Comparison of ENCODE assay signal across 16 cellular contexts in the genomic region with DNA sequence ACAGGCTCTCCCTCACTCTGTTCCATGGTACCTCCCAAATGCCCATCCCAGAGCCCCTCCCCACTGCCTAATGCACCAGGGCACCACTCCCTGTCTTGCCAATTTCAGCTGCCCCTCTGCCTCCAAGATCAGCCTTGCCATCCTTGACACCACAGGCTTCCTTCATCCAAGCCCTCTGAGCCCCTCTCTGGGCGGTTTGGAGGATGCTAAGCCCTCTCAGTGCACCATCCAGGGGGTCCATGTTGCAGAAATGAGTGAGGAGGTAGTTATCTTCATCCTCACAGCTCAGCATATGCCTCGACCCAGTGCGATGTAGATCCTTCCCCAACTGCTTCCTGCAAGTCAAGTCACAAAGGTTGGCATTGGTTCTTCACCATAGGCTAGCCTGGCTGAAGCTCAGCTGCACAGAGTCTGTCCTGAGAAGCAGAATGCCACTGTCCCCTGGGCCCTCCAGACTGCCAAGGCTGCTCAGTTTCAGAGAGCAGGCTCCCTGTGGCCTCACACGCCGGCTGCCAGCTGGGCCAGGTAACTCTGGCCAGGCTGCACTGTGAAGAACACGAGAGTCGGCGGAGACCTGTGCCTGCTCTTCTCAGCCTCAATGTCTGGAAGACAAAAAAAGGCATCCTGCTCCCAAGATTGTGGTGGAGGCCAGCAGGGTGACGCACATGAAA. TPM values are rescaled to one million over a fixed set of nuclear protein-coding genes. Genes with fewer than 3 reads are reported as not detected.
A peak's percentile ranks its signal among the peaks of the same experiment; 100 is the strongest.
DNase-seq lines count a peak whose midpoint lies in the region; ATAC-seq, FAIRE-seq and TF ChIP-seq lines count a peak whose summit lies in the region.
"Had no signal": no experiment of that assay in that cellular context is flagged by ENCODE, and none has a peak within 500 bp of the region (broad histone marks: within the 10 kb centered on the region; RNA-seq: fewer than 3 reads in every experiment).

No MANE protein-coding gene starts in this region.

- WGBS in suprapubic skin, result 88% methylated on average over 1 of the region's 9 CpGs

- H3K4me3 Mint-ChIP-seq in activated CD8-positive, alpha-beta memory T cell treated with anti-CD3 and anti-CD28 coated beads, Interleukin-2, amount 10 ng/mL, durations not matched to agents 7 days and 5 days, result no peak overlapping the region

- peak; percentile 9 for ATAC-seq in activated CD8-positive, alpha-beta memory T cell treated with anti-CD3 and anti-CD28 coated beads, Interleukin-2, amount 10 ng/mL, durations not matched to agents 7 days and 5 days

- H3K9me3 ChIP-seq in kidney (ENCODE audit: control insufficient read depth in 1 of 2, low read length in 2 of 2) (no peaks in the 10 kb centered on the region), suprapubic skin (no peaks in the 10 kb centered on the region)
- H3K9me3 ChIP-seq: HAP-1, SJSA1, tibial nerve had no signal

- no peaks in the 10 kb centered on the region for H3K27me3 Mint-ChIP-seq in activated CD8-positive, alpha-beta memory T cell treated with anti-CD3 and anti-CD28 coated beads, Interleukin-2, amount 10 ng/mL, durations not matched to agents 7 days and 5 days

- CTCF ChIA-PET in activated CD8-positive, alpha-beta memory T cell treated with anti-CD3 and anti-CD28 coated beads, Interleukin-2, amount 10 ng/mL, durations not matched to agents 7 days and 5 days (lab: Charles Lee), result interaction anchor here (2.8 kb wide), 1 partner anchor 19 kb away, joined by 12 read pairs; no protein-coding TSS in a partner anchor

- no peak for FAIRE-seq in kidney (lab: Jason Lieb, UNC)

- H3K4me1 Mint-ChIP-seq in activated CD8-positive, alpha-beta memory T cell treated with anti-CD3 and anti-CD28 coated beads, Interleukin-2, amount 10 ng/mL, durations not matched to agents 7 days and 5 days, result peaks cover 31% of the 10 kb centered on the region

- no peak for TF ChIP-seq CTCF in kidney (IDR thresholded peaks at IDR 0.05; ENCODE audit: borderline replicate concordance, extremely low read depth, insufficient read depth)
- TF ChIP-seq CTCF in suprapubic skin (IDR thresholded peaks at IDR 0.05), result no peak

- H3K9me3 Mint-ChIP-seq in activated CD8-positive, alpha-beta memory T cell treated with anti-CD3 and anti-CD28 coated beads, Interleukin-2, amount 10 ng/mL, durations not matched to agents 7 days and 5 days (ENCODE audit: low read depth), result no peaks in the 10 kb centered on the region

- H3K9ac ChIP-seq in kidney (ENCODE audit: low read length in 2 of 2), result no peak overlapping the region

- H3K27ac Mint-ChIP-seq in activated CD8-positive, alpha-beta memory T cell treated with anti-CD3 and anti-CD28 coated beads, Interleukin-2, amount 10 ng/mL, durations not matched to agents 7 days and 5 days, result peak overlapping the region; percentile 11

- no peak for DNase-seq in activated CD8-positive, alpha-beta memory T cell treated with anti-CD3 and anti-CD28 coated beads, Interleukin-2, amount 10 ng/mL, durations not matched to agents 7 days and 5 days
- DNase-seq in activated CD8-positive, alpha-beta memory T cell treated with anti-CD3 and anti-CD28 coated beads for 24 hours, result no peak
- DNase-seq in RPMI8226, result peak; percentile 23
- DNase-seq in kidney, result peak; percentile 60
- DNase-seq in suprapubic skin (ENCODE audit: low spot score in 2 of 2), result no peak
- no peak for DNase-seq in NCI-H2029 (lab: John Stamatoyannopoulos, UW)
- no peak for DNase-seq in LoVo (ENCODE audit: low spot score)
- DNase-seq in NCI-H2171 (lab: John Stamatoyannopoulos, UW), result no peak
- DNase-seq: activated T-cell treated with anti-CD3 and anti-CD28 coated beads for 4 hours, NCI-H510A treated with DMSO at 0.1 percent for 48 hours had no signal

- H3K4me1 ChIP-seq in kidney (ENCODE audit: control insufficient read depth in 1 of 2, insufficient read depth in 1 of 2, low read depth in 1 of 2, low read length in 2 of 2) (peaks cover 0 to 6% of the 10 kb centered on the region in 2 donors), suprapubic skin (peaks cover 45% of the 10 kb centered on the region)
- H3K4me1 ChIP-seq: HAP-1 had no signal

- H3K36me3 Mint-ChIP-seq in activated CD8-positive, alpha-beta memory T cell treated with anti-CD3 and anti-CD28 coated beads, Interleukin-2, amount 10 ng/mL, durations not matched to agents 7 days and 5 days, result peaks cover 2% of the 10 kb centered on the region

- TF ChIP-seq EP300 in suprapubic skin (IDR thresholded peaks at IDR 0.05), result no peak

- no peaks in the 10 kb centered on the region for H3K36me3 ChIP-seq in kidney (ENCODE audit: control insufficient read depth in 1 of 2, insufficient read depth in 2 of 2, low read length in 2 of 2)
- H3K36me3 ChIP-seq in suprapubic skin, result no peaks in the 10 kb centered on the region
- H3K36me3 ChIP-seq: HAP-1, SJSA1, tibial nerve had no signal

- H3K27ac ChIP-seq in kidney (ENCODE audit: low read depth in 2 of 2, low read length in 2 of 2), result no peak overlapping the region
- H3K27ac ChIP-seq in suprapubic skin, result peak overlapping the region; percentile 27
- H3K27ac ChIP-seq: HL-60, SJSA1 had no signal

- H3K4me3 ChIP-seq in kidney (ENCODE audit: low read length in 2 of 2), result no peak overlapping the region
- H3K4me3 ChIP-seq in suprapubic skin, result no peak overlapping the region
- H3K4me3 ChIP-seq: HAP-1, lung, SJSA1, tibial nerve had no signal

- TF ChIP-seq POLR2A in suprapubic skin (IDR thresholded peaks at IDR 0.05), result no peak

- intact Hi-C loops in kidney (cut with DNase I), result no loop called here

- no peaks in the 10 kb centered on the region for H3K27me3 ChIP-seq in suprapubic skin
- H3K27me3 ChIP-seq: SJSA1, tibial nerve had no signal

RNA-seq across cellular contexts. Expression of a gene that starts 9.9 kb away (rescaled TPM):
- 10 to 100 TPM; 53.5 to 56.9 TPM for total RNA-seq in activated CD8-positive, alpha-beta memory T cell treated with anti-CD3 and anti-CD28 coated beads, Interleukin-2, amount 10 ng/mL, durations not matched to agents 7 days and 5 days
- 65.3 TPM for total RNA-seq in kidney
- polyA plus RNA-seq in kidney (ENCODE audit: insufficient read depth, low read depth, low replicate concordance), result 4.9 TPM
- total RNA-seq in suprapubic skin, result 10 to 100 TPM; 29.4 to 49.1 (median 44.0) TPM

RNA-seq across cellular contexts. Expression of a gene that starts 20.5 kb away (rescaled TPM):
- under 1 TPM in 1 of 2 experiments, not detected in 1; 0.30 TPM for total RNA-seq in activated CD8-positive, alpha-beta memory T cell treated with anti-CD3 and anti-CD28 coated beads, Interleukin-2, amount 10 ng/mL, durations not matched to agents 7 days and 5 days
- total RNA-seq in kidney, result 5.9 TPM
- 51.0 TPM for polyA plus RNA-seq in kidney (ENCODE audit: insufficient read depth, low read depth, low replicate concordance)
- 1 to 10 TPM in 1 of 4 donors, under 1 TPM in 1, not detected in 2; 0.36 to 7.1 TPM for total RNA-seq in suprapubic skin
- total RNA-seq: A673, tibial nerve had no signal

Comparison
In these comparisons a context has a peak if more than half of its experiments do, and no peak if none do; other contexts are left out.
1. DNase-seq: peak in RPMI8226 (single experiment) and kidney (single experiment); none in activated CD8-positive, alpha-beta memory T cell treated with anti-CD3 and anti-CD28 coated beads, Interleukin-2, amount 10 ng/mL, durations not matched to agents 7 days and 5 days (single experiment), activated CD8-positive, alpha-beta memory T cell treated with anti-CD3 and anti-CD28 coated beads for 24 hours (single experiment), suprapubic skin (0 of 2), NCI-H2029 (single experiment), LoVo (single experiment) and NCI-H2171 (single experiment).